In the genomic region with DNA sequence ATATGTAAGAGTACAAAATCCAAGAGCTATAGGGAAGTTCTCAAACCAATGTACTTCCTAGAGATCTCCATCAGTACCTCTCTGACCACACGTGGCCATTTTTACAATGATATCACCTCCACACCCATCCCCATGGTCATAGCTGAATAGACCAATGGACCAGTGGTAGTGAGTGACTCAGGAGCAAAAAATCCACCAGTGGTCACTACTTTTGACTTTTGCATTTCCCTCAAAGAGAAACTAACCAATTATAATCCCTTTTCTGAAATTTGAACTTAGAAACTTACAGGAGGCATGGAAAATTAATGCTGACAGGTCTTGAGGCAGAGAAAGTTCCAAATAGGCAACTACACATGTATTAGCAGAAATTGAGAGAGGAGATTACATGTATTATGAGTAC, we compare ENCODE assay signal across 24 cellular contexts.
DNase-seq lines count a peak whose midpoint lies in the region; ATAC-seq and TF ChIP-seq lines count a peak whose summit lies in the region.
"Had no signal": no experiment of that assay in that cellular context is flagged by ENCODE, and none has a peak within 500 bp of the region (broad histone marks: within the 10 kb centered on the region; RNA-seq: fewer than 3 reads in every experiment).

No MANE protein-coding gene starts in this region.

- CTCF ChIA-PET in mammary epithelial cell (lab: Charles Lee; ENCODE audit: low non-redundant PET) (no interaction called here), MCF 10A (lab: Yijun Ruan, JAX) (interaction anchor here (0.6 kb wide), 1 partner anchor 41 kb away, joined by 3 read pairs; no protein-coding TSS in a partner anchor), OCI-LY7 (lab: Charles Lee; ENCODE audit: unreplicated experiment) (no interaction called here)

- H3K4me1 ChIP-seq in mammary epithelial cell (ENCODE audit: insufficient read depth, low read length), result no peaks in the 10 kb centered on the region
- no peaks in the 10 kb centered on the region for H3K4me1 ChIP-seq in adipocyte (ENCODE audit: control insufficient read depth, insufficient read depth, low read length)
- H3K4me1 ChIP-seq in OCI-LY7 (ENCODE audit: insufficient read depth, low read length, poor library complexity, severe bottlenecking), result no peaks in the 10 kb centered on the region
- H3K4me1 ChIP-seq: stomach, transverse colon had no signal

- H3K9me3 ChIP-seq in mammary epithelial cell (replicated peaks; ENCODE audit: insufficient read depth, low read length) (no peaks in the 10 kb centered on the region), adipocyte (ENCODE audit: control insufficient read depth, low read length) (no peaks in the 10 kb centered on the region), OCI-LY7 (ENCODE audit: low read length) (no peaks in the 10 kb centered on the region)
- H3K9me3 ChIP-seq: BE2C, stomach, transverse colon had no signal

- H4K20me1 ChIP-seq in mammary epithelial cell (ENCODE audit: insufficient read depth, low read length) (no peaks in the 10 kb centered on the region), OCI-LY7 (ENCODE audit: insufficient read depth, low read length) (no peaks in the 10 kb centered on the region)

- H3K9me2 ChIP-seq in OCI-LY7 (ENCODE audit: insufficient read depth, low read length), result no peaks in the 10 kb centered on the region

- in situ Hi-C loops in mammary epithelial cell (cut with MboI; ENCODE audit: low sequenced_read_pairs in 2 of 2), result no loop called here

- dilution Hi-C loops in mammary epithelial cell (cut with HindIII; ENCODE audit: low sequenced_read_pairs), result no loop called here

- intact Hi-C loops in mammary epithelial cell (cut with micrococcal nuclease) (no loop called here), MCF 10A (cut with micrococcal nuclease) (no loop called here), OCI-LY7 (cut with micrococcal nuclease; ENCODE audit: unreplicated experiment) (no loop called here), cardiac septum (cut with DNase I) (no loop called here)

- no peaks in the 10 kb centered on the region for H3K36me3 Mint-ChIP-seq in MCF 10A (ENCODE audit: insufficient read depth, unreplicated experiment)
- H3K36me3 Mint-ChIP-seq: mesothelial cell of epicardium, natural killer cell had no signal

- no peaks in the 10 kb centered on the region for H3K4me1 Mint-ChIP-seq in MCF 10A (ENCODE audit: insufficient read depth, unreplicated experiment)
- H3K4me1 Mint-ChIP-seq: mesothelial cell of epicardium, natural killer cell had no signal

- H3K36me3 ChIP-seq in mammary epithelial cell (ENCODE audit: insufficient read depth, low read length) (no peaks in the 10 kb centered on the region), adipocyte (ENCODE audit: control insufficient read depth, insufficient read depth, low read length, severe bottlenecking) (no peaks in the 10 kb centered on the region), OCI-LY7 (ENCODE audit: insufficient read depth, low read length) (no peaks in the 10 kb centered on the region)
- H3K36me3 ChIP-seq: BE2C, stomach, transverse colon had no signal

- H3K9me3 Mint-ChIP-seq in MCF 10A (ENCODE audit: unreplicated experiment), result no peaks in the 10 kb centered on the region
- H3K9me3 Mint-ChIP-seq: activated CD8-positive, alpha-beta T cell treated with anti-CD3 and anti-CD28 coated beads for 36 hours; mesothelial cell of epicardium; natural killer cell had no signal

- H3K9ac ChIP-seq in mammary epithelial cell (ENCODE audit: insufficient read depth, low read length) (no peak overlapping the region), adipocyte (ENCODE audit: low read length) (no peak overlapping the region)

- no peak overlapping the region for H3K27ac Mint-ChIP-seq in MCF 10A (ENCODE audit: low read depth, unreplicated experiment)
- H3K27ac Mint-ChIP-seq: activated CD8-positive, alpha-beta T cell treated with anti-CD3 and anti-CD28 coated beads for 36 hours; mesothelial cell of epicardium; natural killer cell had no signal

- TF ChIP-seq CTCF in mammary epithelial cell (conservative IDR thresholded peaks at IDR 0.05 in 1 of 2, IDR thresholded peaks at IDR 0.05 in 1 of 2; ENCODE audit: extremely low read depth in 1 of 2, insufficient read depth in 1 of 2, low read depth in 1 of 2, low read length in 2 of 2), result no peak
- no peak for TF ChIP-seq CTCF in MCF 10A (IDR thresholded peaks at IDR 0.05; ENCODE audit: unreplicated experiment)
- TF ChIP-seq CTCF in fibroblast of pulmonary artery (IDR thresholded peaks at IDR 0.05; ENCODE audit: low read length, missing control alignments), result no peak
- TF ChIP-seq CTCF in OCI-LY7 (conservative IDR thresholded peaks at IDR 0.05; ENCODE audit: low read length), result no peak

- POLR2A ChIA-PET in MCF 10A (lab: Yijun Ruan, JAX) (no interaction called here), OCI-LY7 (lab: Charles Lee) (no interaction called here)

- H3K4me3 ChIP-seq in mammary epithelial cell (replicated peaks in 1 of 3; ENCODE audit: insufficient read depth in 1 of 3, low read depth in 2 of 3, low read length in 3 of 3), result no peak overlapping the region
- H3K4me3 ChIP-seq in adipocyte (ENCODE audit: low read length), result no peak overlapping the region
- no peak overlapping the region for H3K4me3 ChIP-seq in fibroblast of pulmonary artery (replicated peaks; ENCODE audit: low read depth, low read length)
- H3K4me3 ChIP-seq in OCI-LY7 (ENCODE audit: low read depth, low read length, poor library complexity, severe bottlenecking), result no peak overlapping the region
- H3K4me3 ChIP-seq: stomach, transverse colon had no signal

- DNase-seq in mammary epithelial cell (peak; percentile 23), MCF 10A (ENCODE audit: unreplicated experiment) (no peak), adipocyte (ENCODE audit: low read depth) (peak; percentile 27), fibroblast of pulmonary artery (ENCODE audit: low read depth) (peak; percentile 22), OCI-LY7 (ENCODE audit: low spot score) (no peak), cardiac septum (ENCODE audit: low spot score) (no peak), cerebellum (ENCODE audit: low spot score) (no peak)
- DNase-seq: activated CD8-positive, alpha-beta T cell treated with anti-CD3 and anti-CD28 coated beads for 36 hours; activated naive CD4-positive, alpha-beta T cell treated with Interleukin-2 at 50 U/mL for 16 hours; activated T-cell treated with anti-CD3 and anti-CD28 coated beads for 4 hours; amygdala; BE2C; cerebellar nuclear complex; effector CD8-positive, alpha-beta T cell; natural killer cell; NCI-H146; right cardiac atrium; stimulated activated CD4-positive, alpha-beta T cell treated with anti-CD3 and anti-CD28 coated beads, Interleukin-12 subunit alpha, Interleukin-12 subunit beta, amount 100 ng/mL, for 4 hours; stomach; T1000; transverse colon had no signal

- ATAC-seq in HG03565 (IDR thresholded peaks at IDR 0.05; ENCODE audit: unreplicated experiment), result no peak
- ATAC-seq: activated CD8-positive, alpha-beta T cell treated with anti-CD3 and anti-CD28 coated beads for 36 hours; natural killer cell; right cardiac atrium had no signal

- H3K27ac ChIP-seq in mammary epithelial cell (ENCODE audit: insufficient read depth, low read depth, low read length) (no peak overlapping the region), OCI-LY7 (ENCODE audit: low read depth, low read length, poor library complexity, severe bottlenecking) (no peak overlapping the region)
- H3K27ac ChIP-seq: 22Rv1, stomach, transverse colon had no signal

- BruUV-seq in mammary epithelial cell (replicated peaks; lab: Mats Ljungman, UMichigan) (no TSS peak), MCF 10A (replicated peaks; lab: Mats Ljungman, UMichigan) (no TSS peak), OCI-LY7 (replicated peaks; lab: Mats Ljungman, UMichigan) (no TSS peak)

- H3K79me2 ChIP-seq in mammary epithelial cell (ENCODE audit: insufficient read depth, low read length), result no peaks in the 10 kb centered on the region
- no peaks in the 10 kb centered on the region for H3K79me2 ChIP-seq in OCI-LY7 (ENCODE audit: insufficient read depth, low read depth, low read length)

- WGBS in mammary epithelial cell (ENCODE audit: low coverage, missing lambda C conversion rate), result 86% methylated on average over 1 of the region's 1 CpG

- no peak overlapping the region for H3K4me2 ChIP-seq in mammary epithelial cell (ENCODE audit: insufficient read depth, low read depth, low read length)
- no peak overlapping the region for H3K4me2 ChIP-seq in OCI-LY7 (ENCODE audit: low read length)

- no peak overlapping the region for H2AFZ ChIP-seq in mammary epithelial cell (ENCODE audit: low read depth, low read length)
- H2AFZ ChIP-seq in OCI-LY7 (ENCODE audit: low read length), result no peak overlapping the region

- H3K27me3 ChIP-seq in mammary epithelial cell (ENCODE audit: insufficient read depth, low read length) (no peaks in the 10 kb centered on the region), adipocyte (replicated peaks; ENCODE audit: control insufficient read depth, insufficient read depth, low read length) (no peaks in the 10 kb centered on the region)
- H3K27me3 ChIP-seq: BE2C, stomach, transverse colon had no signal

- H3K4me3 Mint-ChIP-seq in MCF 10A (ENCODE audit: unreplicated experiment), result no peak overlapping the region
- H3K4me3 Mint-ChIP-seq: activated CD8-positive, alpha-beta T cell treated with anti-CD3 and anti-CD28 coated beads for 36 hours; mesothelial cell of epicardium; natural killer cell had no signal

- H3K27me3 Mint-ChIP-seq in MCF 10A (ENCODE audit: insufficient read depth, unreplicated experiment), result no peaks in the 10 kb centered on the region

Comparison
In these comparisons a context has a peak if more than half of its experiments do, and no peak if none do; other contexts are left out.
1. DNase-seq: peak in mammary epithelial cell (single experiment), adipocyte (single experiment) and fibroblast of pulmonary artery (single experiment); none in MCF 10A (single experiment), OCI-LY7 (single experiment), cardiac septum (single experiment) and cerebellum (single experiment).